Comparison of ENCODE assay signal across 34 cellular contexts in genomic region chr2:168504323-168504722, GRCh38.
"Had no signal": no experiment of that assay in that cellular context is flagged by ENCODE, and none has a peak within 500 bp of the region (broad histone marks: within the 10 kb centered on the region; RNA-seq: fewer than 3 reads in every experiment).

No MANE protein-coding gene starts in this region.

- H3K36me3 ChIP-seq: adrenal gland, brain microvascular endothelial cell, breast epithelium had no signal

- H3K27ac ChIP-seq: adrenal gland, body of pancreas, brain microvascular endothelial cell, breast epithelium, VCaP had no signal

- H3K27me3 Mint-ChIP-seq: activated B cell treated with CpG ODN at 0.5 μM for 24 hours; activated CD4-positive, alpha-beta memory T cell treated with anti-CD3 and anti-CD28 coated beads for 36 hours; activated CD4-positive, alpha-beta T cell treated with anti-CD3 and anti-CD28 coated beads, Interleukin-2, amount 10 ng/mL, durations not matched to agents 24 days and 14 days; activated CD8-positive, alpha-beta T cell treated with anti-CD3 and anti-CD28 coated beads for 36 hours; activated naive CD8-positive, alpha-beta T cell treated with anti-CD3 and anti-CD28 coated beads for 36 hours; activated T-helper 17 cell treated with anti-CD3 and anti-CD28 coated beads, Interleukin-2, amount 50 U/mL, for 72 hours had no signal

- H3K27me3 ChIP-seq: adrenal gland, body of pancreas, brain microvascular endothelial cell, breast epithelium had no signal

- H3K27ac Mint-ChIP-seq: activated B cell treated with CpG ODN at 0.5 μM for 24 hours; activated CD4-positive, alpha-beta memory T cell treated with anti-CD3 and anti-CD28 coated beads for 36 hours; activated CD4-positive, alpha-beta T cell treated with anti-CD3 and anti-CD28 coated beads, Interleukin-2, amount 10 ng/mL, durations not matched to agents 24 days and 14 days; activated CD8-positive, alpha-beta T cell treated with anti-CD3 and anti-CD28 coated beads for 36 hours; activated naive CD4-positive, alpha-beta T cell treated with anti-CD3 and anti-CD28 coated beads, Interleukin-2, amount 50 U/mL, for 72 hours; activated naive CD8-positive, alpha-beta T cell treated with anti-CD3 and anti-CD28 coated beads for 36 hours; activated T-cell treated with anti-CD3 and anti-CD28 coated beads, Interleukin-2, amount 50 U/mL, for 72 hours; activated T-helper 1 cell treated with anti-CD3 and anti-CD28 coated beads, Interleukin-12 subunit alpha, Interleukin-12 subunit beta, Interleukin-2, Interleukin-4 antibody, amounts not matched to agents 30 ng/mL and 10 ng/mL and 1 ng/mL, durations not matched to agents 14 hours and 24 hours and 36 hours; activated T-helper 17 cell treated with anti-CD3 and anti-CD28 coated beads, Interleukin-2, amount 50 U/mL, for 72 hours; T-helper 1 cell treated with Interleukin-12 subunit alpha and Interleukin-12 subunit beta and Interleukin-4 antibody, amounts not matched to agents 30 μg/mL and 1 μg/mL, for 36 hours; T-helper 2 cell treated with Interferon-gamma antibody and Interleukin-4, amounts not matched to agents 5 μg/mL and 100 μg/mL, for 36 hours had no signal

- DNase-seq: activated B cell treated with CpG ODN at 0.5 μM for 24 hours; activated CD4-positive, alpha-beta memory T cell treated with anti-CD3 and anti-CD28 coated beads for 36 hours; activated CD4-positive, alpha-beta T cell treated with anti-CD3 and anti-CD28 coated beads for 4 hours; activated CD4-positive, alpha-beta T cell treated with anti-CD3 and anti-CD28 coated beads, Interleukin-2, amount 50 U/mL, for 1 hour; activated CD4-positive, alpha-beta T cell treated with anti-CD3 and anti-CD28 coated beads, Interleukin-2, amount 50 U/mL, for 4 hours; activated CD4-positive, CD25-positive, alpha-beta regulatory T cell treated with anti-CD3 and anti-CD28 coated beads, Interleukin-2, amount 50 U/mL, for 72 hours; activated CD8-positive, alpha-beta memory T cell treated with anti-CD3 and anti-CD28 coated beads, Interleukin-2, amount 50 U/mL, for 4 hours; activated CD8-positive, alpha-beta T cell treated with anti-CD3 and anti-CD28 coated beads for 36 hours; activated effector memory CD4-positive, alpha-beta T cell treated with anti-CD3 and anti-CD28 coated beads, Interleukin-2, amount 50 U/mL, for 16 hours; activated gamma-delta T cell treated with Interleukin-2 at 50 U/mL for 16 hours; activated naive CD4-positive, alpha-beta T cell; activated naive CD4-positive, alpha-beta T cell treated with anti-CD3 and anti-CD28 coated beads, Interleukin-2, amount 50 U/mL, for 16 hours; activated naive CD8-positive, alpha-beta T cell treated with anti-CD3 and anti-CD28 coated beads for 36 hours; activated T-cell treated with anti-CD3 and anti-CD28 coated beads for 4 hours; activated T-cell treated with anti-CD3 and anti-CD28 coated beads, Interleukin-2, amount 50 U/mL, for 1 hour; activated T-cell treated with anti-CD3 and anti-CD28 coated beads, Interleukin-2, amount 50 U/mL, for 4 hours; activated T-cell treated with anti-CD3 and anti-CD28 coated beads, Interleukin-2, amount 50 U/mL, for 72 hours; adrenal gland; amniotic stem cell; aorta; body of pancreas; brain microvascular endothelial cell; central memory CD4-positive, alpha-beta T cell; T-helper 1 cell; T-helper 2 cell; T-helper 9 cell had no signal

- H3K4me3 Mint-ChIP-seq: activated B cell treated with CpG ODN at 0.5 μM for 24 hours; activated CD4-positive, alpha-beta memory T cell treated with anti-CD3 and anti-CD28 coated beads for 36 hours; activated CD4-positive, alpha-beta T cell treated with anti-CD3 and anti-CD28 coated beads, Interleukin-2, amount 10 ng/mL, durations not matched to agents 24 days and 14 days; activated CD8-positive, alpha-beta T cell treated with anti-CD3 and anti-CD28 coated beads for 36 hours; activated naive CD8-positive, alpha-beta T cell treated with anti-CD3 and anti-CD28 coated beads for 36 hours; activated T-cell treated with anti-CD3 and anti-CD28 coated beads, Interleukin-2, amount 50 U/mL, for 4 hours; activated T-cell treated with anti-CD3 and anti-CD28 coated beads, Interleukin-2, amount 50 U/mL, for 72 hours; activated T-helper 1 cell treated with anti-CD3 and anti-CD28 coated beads, Interleukin-12 subunit alpha, Interleukin-12 subunit beta, Interleukin-2, Interleukin-4 antibody, amounts not matched to agents 30 ng/mL and 10 ng/mL and 1 ng/mL, durations not matched to agents 14 hours and 24 hours and 36 hours; activated T-helper 17 cell treated with anti-CD3 and anti-CD28 coated beads, Interleukin-2, amount 50 U/mL, for 72 hours; T-helper 1 cell treated with Interleukin-12 subunit alpha and Interleukin-12 subunit beta and Interleukin-4 antibody, amounts not matched to agents 30 μg/mL and 1 μg/mL, for 36 hours; T-helper 2 cell treated with Interferon-gamma antibody and Interleukin-4, amounts not matched to agents 5 μg/mL and 100 μg/mL, for 36 hours had no signal

- H3K9me3 ChIP-seq: adrenal gland, body of pancreas, breast epithelium had no signal

- H3K4me3 ChIP-seq: adrenal gland, body of pancreas, breast epithelium had no signal

- H3K4me1 ChIP-seq: adrenal gland, breast epithelium had no signal

- ATAC-seq: activated CD8-positive, alpha-beta T cell treated with anti-CD3 and anti-CD28 coated beads for 36 hours; activated naive CD4-positive, alpha-beta T cell treated with anti-CD3 and anti-CD28 coated beads, Interleukin-2, amount 50 U/mL, for 72 hours; activated T-cell treated with anti-CD3 and anti-CD28 coated beads, Interleukin-2, amount 50 U/mL, for 4 hours; activated T-cell treated with anti-CD3 and anti-CD28 coated beads, Interleukin-2, amount 50 U/mL, for 72 hours; activated T-helper 17 cell treated with anti-CD3 and anti-CD28 coated beads, Interleukin-2, amount 50 U/mL, for 72 hours; body of pancreas had no signal
